8 cellular contexts compared by ENCODE assay signal in the genomic region with DNA sequence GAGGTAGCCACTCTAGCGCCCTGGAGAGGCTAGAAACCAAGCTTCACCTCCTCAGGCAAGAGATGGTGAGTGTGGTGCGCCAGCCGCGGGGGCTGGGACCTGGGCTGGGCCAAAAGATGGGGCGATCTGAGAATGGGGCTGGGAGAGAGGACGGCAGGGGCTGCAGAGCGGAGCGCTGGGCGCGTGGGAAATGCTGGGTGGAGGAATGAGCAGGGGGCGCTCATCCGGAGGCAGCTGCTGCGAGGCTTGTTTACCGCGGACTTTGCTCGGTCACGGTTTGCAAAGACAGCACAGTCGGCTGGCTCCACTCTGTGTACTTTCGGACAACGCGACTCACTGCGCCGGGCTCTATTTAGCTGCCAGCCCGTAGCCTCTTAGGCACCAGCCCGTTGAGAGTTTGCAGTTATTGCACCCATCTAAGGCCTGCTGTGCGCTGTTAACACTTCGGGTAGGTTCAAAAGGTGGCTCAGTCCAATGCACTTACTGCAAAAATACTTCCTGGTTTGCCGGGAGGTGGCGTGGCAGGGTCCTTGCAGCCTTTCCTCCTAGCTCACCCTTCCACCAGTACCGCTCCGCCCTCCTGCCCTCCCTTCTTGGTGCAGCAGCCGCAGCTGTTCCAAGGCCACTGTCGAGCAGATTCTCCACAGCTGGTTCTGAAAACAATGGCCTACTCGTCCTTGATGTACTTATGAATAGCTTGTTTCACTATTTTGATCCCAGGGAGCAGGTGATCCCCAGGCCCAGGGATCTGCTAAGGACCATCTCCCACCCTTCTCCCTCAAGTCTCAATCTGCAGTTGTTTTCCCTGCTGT. TPM values are rescaled to one million over a fixed set of nuclear protein-coding genes. Genes with fewer than 3 reads are reported as not detected.
DNase-seq lines count a peak whose midpoint lies in the region; ATAC-seq and TF ChIP-seq lines count a peak whose summit lies in the region.

No MANE protein-coding gene starts in this region.

- no peaks in the 10 kb centered on the region for H3K9me3 ChIP-seq in stomach smooth muscle (ENCODE audit: control insufficient read depth in 2 of 2, low read length in 2 of 2)

- peaks cover 10% of the 10 kb centered on the region for H3K4me1 ChIP-seq in stomach smooth muscle (ENCODE audit: control insufficient read depth, insufficient read depth, low read length)

- H3K4me3 ChIP-seq in Jurkat, Clone E6-1 (ENCODE audit: low read length), result peak overlapping the region; percentile 41
- peak overlapping the region; percentile 96 to 99 for H3K4me3 ChIP-seq in stomach smooth muscle (ENCODE audit: low read length in 2 of 2)

- H3K36me3 ChIP-seq in stomach smooth muscle (ENCODE audit: control insufficient read depth in 2 of 2, insufficient read depth in 2 of 2, low read length in 2 of 2), result no peaks in the 10 kb centered on the region

- DNase-seq in DMS79 (lab: John Stamatoyannopoulos, UW) (peak; percentile 32), dermis blood vessel endothelial cell (peak; percentile 85), left kidney (ENCODE audit: low read depth, low spot score) (peak; percentile 96)
- DNase-seq in Jurkat, Clone E6-1 (ENCODE audit: low read depth, low spot score), result peak; percentile 30
- no peak for DNase-seq in activated CD8-positive, alpha-beta memory T cell treated with anti-CD3 and anti-CD28 coated beads for 24 hours

- H3K9ac ChIP-seq in stomach smooth muscle (ENCODE audit: low read length in 2 of 2), result peak overlapping the region; percentile 82 to 93

- peak overlapping the region; percentile 88 for H3K27ac ChIP-seq in stomach smooth muscle (ENCODE audit: low read length)

- peak; percentile 58 for ATAC-seq in GM21529 (IDR thresholded peaks at IDR 0.05; ENCODE audit: unreplicated experiment)

- no peaks in the 10 kb centered on the region for H3K27me3 ChIP-seq in stomach smooth muscle (ENCODE audit: control insufficient read depth in 1 of 2, insufficient read depth in 2 of 2, low read length in 2 of 2)

TF ChIP-seq in PFSK-1, 5 proteins besides CTCF, POLR2A, EP300 and RAD21:
- TF ChIP-seq POLR2AphosphoS5 (IDR thresholded peaks at IDR 0.05; ENCODE audit: low read depth, low read length), result no peak
- TF ChIP-seq FOXP2 (optimal IDR thresholded peaks at IDR 0.05; ENCODE audit: borderline replicate concordance, extremely low read depth, extremely low read length, insufficient read depth), result peak; percentile 62

RNA-seq across cellular contexts. Expression of gene LURAP1L, which starts 1.3 kb away (rescaled TPM):
- polyA plus RNA-seq in Jurkat, Clone E6-1 (2012; ENCODE audit: insufficient read depth, insufficient read length), result not detected
- 0.87 TPM for polyA plus RNA-seq in PFSK-1 (2012; ENCODE audit: insufficient read length, low read depth)
- total RNA-seq in dermis blood vessel endothelial cell, result 1.1 and 2.7 TPM in 2 replicates
